In genomic region chr14:69654109-69654508, GRCh38 we compare ENCODE assay signal across 9 cellular contexts. TPM values are rescaled to one million over a fixed set of nuclear protein-coding genes. Genes with fewer than 3 reads are reported as not detected.
A peak's percentile ranks its signal among the peaks of the same experiment; 100 is the strongest.
DNase-seq lines count a peak whose midpoint lies in the region; ATAC-seq, FAIRE-seq and TF ChIP-seq lines count a peak whose summit lies in the region.
"Had no signal": no experiment of that assay in that cellular context is flagged by ENCODE, and none has a peak within 500 bp of the region (broad histone marks: within the 10 kb centered on the region; RNA-seq: fewer than 3 reads in every experiment).

No MANE protein-coding gene starts in this region.

- H2BK15ac ChIP-seq in neuronal stem cell (ENCODE audit: low read length), result no peak overlapping the region

- no peaks in the 10 kb centered on the region for H3K36me3 Mint-ChIP-seq in IgD-negative memory B cell
- H3K36me3 Mint-ChIP-seq in chondrocyte (ENCODE audit: low read depth), result no peaks in the 10 kb centered on the region

- no peak overlapping the region for H2BK12ac ChIP-seq in neuronal stem cell (ENCODE audit: low read length)

- 14% methylated on average over 3 of the region's 3 CpGs for WGBS in A549 (ENCODE audit: missing lambda C conversion rate)
- no CpG with 5 or more reads among the region's 3 CpGs for WGBS in neuronal stem cell (ENCODE audit: extremely low coverage in 2 of 2, insufficient read length in 2 of 2, insufficient replicate concordance in 1 of 2), 2 donors

- DNase-seq in A549 (ENCODE audit: low read depth in 1 of 2, low spot score in 1 of 2), result peak in 1 of 2 experiments; percentile 54
- DNase-seq in chondrocyte (ENCODE audit: low spot score), result no peak
- no peak for DNase-seq in neuronal stem cell (ENCODE audit: low spot score)
- DNase-seq in vagina (ENCODE audit: extremely low spot score in 2 of 2), result no peak

- no peak overlapping the region for H3K4ac ChIP-seq in neuronal stem cell (ENCODE audit: low read length)

- H2BK120ac ChIP-seq in neuronal stem cell (ENCODE audit: low read depth, low read length), result no peak overlapping the region

- H3K4me2 ChIP-seq in A549 (peak overlapping the region; percentile 46), neuronal stem cell (ENCODE audit: insufficient read depth, low read length, poor library complexity, severe bottlenecking) (no peak overlapping the region)

- no peak for FAIRE-seq in A549 (lab: Jason Lieb, UNC)
- FAIRE-seq: endometrium had no signal

- H3K14ac ChIP-seq in neuronal stem cell (ENCODE audit: low read length), result no peak overlapping the region

- TF ChIP-seq CTCF in A549 (IDR thresholded peaks at IDR 0.05), result no peak
- no peak for TF ChIP-seq CTCF in chondrocyte (IDR thresholded peaks at IDR 0.05)
- TF ChIP-seq CTCF in vagina (IDR thresholded peaks at IDR 0.05), result no peak

- H2BK5ac ChIP-seq in neuronal stem cell (ENCODE audit: low read length), result no peak overlapping the region

- TF ChIP-seq POLR2A in A549 (IDR thresholded peaks at IDR 0.05; ENCODE audit: low read length) (no peak), vagina (IDR thresholded peaks at IDR 0.05) (no peak)

- no peak overlapping the region for H3K23ac ChIP-seq in neuronal stem cell (ENCODE audit: low read depth, low read length, poor library complexity)

- H3K79me1 ChIP-seq in neuronal stem cell (ENCODE audit: low read depth, low read length), result no peaks in the 10 kb centered on the region

- TF ChIP-seq RAD21 in A549 (conservative IDR thresholded peaks at IDR 0.05 in 1 of 2, IDR thresholded peaks at IDR 0.05 in 1 of 2), result no peak

- H3K9me3 Mint-ChIP-seq in IgD-negative memory B cell (no peaks in the 10 kb centered on the region), chondrocyte (ENCODE audit: low read depth) (no peaks in the 10 kb centered on the region)

- H3K4me1 ChIP-seq in A549 (peaks cover 77% of the 10 kb centered on the region), mucosa of rectum (ENCODE audit: control insufficient read depth in 2 of 2, insufficient read depth in 2 of 2, low read length in 2 of 2) (peaks cover 69% of the 10 kb centered on the region in 2 donors), neuronal stem cell (ENCODE audit: control insufficient read depth in 2 of 2, insufficient read depth in 1 of 2, low read depth in 1 of 2, low read length in 2 of 2) (peaks cover 25 to 26% of the 10 kb centered on the region in 2 donors), vagina (peaks cover 81% of the 10 kb centered on the region)

- no peaks in the 10 kb centered on the region for H3K27me3 Mint-ChIP-seq in IgD-negative memory B cell
- no peaks in the 10 kb centered on the region for H3K27me3 Mint-ChIP-seq in chondrocyte (ENCODE audit: low read depth)

- H3K27ac ChIP-seq in A549 (no peak overlapping the region), mucosa of rectum (ENCODE audit: low read depth in 2 of 2, low read length in 2 of 2) (peak overlapping the region; percentile 82 to 85), neuronal stem cell (replicated peaks; ENCODE audit: low read length) (no peak overlapping the region), vagina (no peak overlapping the region)

- H2AK5ac ChIP-seq in neuronal stem cell (ENCODE audit: low read depth, low read length), result no peak overlapping the region

- H3K4me3 ChIP-seq in A549, result no peak overlapping the region
- peak overlapping the region in 1 of 2 donors; percentile 34 for H3K4me3 ChIP-seq in mucosa of rectum (ENCODE audit: low read length in 2 of 2)
- no peak overlapping the region for H3K4me3 ChIP-seq in neuronal stem cell (ENCODE audit: low read length in 2 of 2)
- H3K4me3 ChIP-seq in vagina, result no peak overlapping the region

- no peak for TF ChIP-seq EP300 in A549 (IDR thresholded peaks at IDR 0.05)

- CTCF ChIA-PET in A549 (lab: Yijun Ruan, JAX), result interaction anchor here (1.0 kb wide), 1 partner anchor 73 kb away, joined by 4 read pairs; no protein-coding TSS in a partner anchor

- H3K18ac ChIP-seq in neuronal stem cell (ENCODE audit: low read length), result no peak overlapping the region

- intact Hi-C loops in vagina (cut with DNase I), result no loop called here

- no peak overlapping the region for H4K8ac ChIP-seq in neuronal stem cell (ENCODE audit: low read depth, low read length)

- no peak overlapping the region for H4K91ac ChIP-seq in neuronal stem cell (ENCODE audit: low read depth, low read length, poor library complexity)

- H3K27ac Mint-ChIP-seq in IgD-negative memory B cell (peak overlapping the region; percentile 88 to 99 (median 95)), chondrocyte (ENCODE audit: unreplicated experiment) (peak overlapping the region; percentile 57)

- H3K27me3 ChIP-seq in mucosa of rectum (ENCODE audit: control insufficient read depth in 2 of 2, insufficient read depth in 2 of 2, low read length in 2 of 2) (no peaks in the 10 kb centered on the region), neuronal stem cell (ENCODE audit: control insufficient read depth in 3 of 3, insufficient read depth in 3 of 3, low read depth in 1 of 3, low read length in 3 of 3) (no peaks in the 10 kb centered on the region), vagina (no peaks in the 10 kb centered on the region)

- ATAC-seq in A549 (peak; percentile 45 to 57; a peak in 3 of 6 replicates), GM18858 (IDR thresholded peaks at IDR 0.05; ENCODE audit: unreplicated experiment) (no peak), HG02623 (IDR thresholded peaks at IDR 0.05; ENCODE audit: unreplicated experiment) (no peak)

- POLR2A ChIA-PET in A549 (lab: Yijun Ruan, JAX), result no interaction called here

- peaks cover 71 to 74% (median 71%) of the 10 kb centered on the region in 3 donors for H3K4me1 Mint-ChIP-seq in IgD-negative memory B cell
- H3K4me1 Mint-ChIP-seq in chondrocyte (ENCODE audit: low read depth), result peaks cover 86% of the 10 kb centered on the region

- no peaks in the 10 kb centered on the region for H3K36me3 ChIP-seq in mucosa of rectum (ENCODE audit: control insufficient read depth in 2 of 2, insufficient read depth in 2 of 2, low read length in 2 of 2)
- H3K36me3 ChIP-seq in neuronal stem cell (replicated peaks in 1 of 2; ENCODE audit: control insufficient read depth in 2 of 2, insufficient read depth in 2 of 2, low read length in 2 of 2), result peaks cover 0 to 6% of the 10 kb centered on the region in 2 donors
- no peaks in the 10 kb centered on the region for H3K36me3 ChIP-seq in vagina

- H3K9me3 ChIP-seq in A549 (no peaks in the 10 kb centered on the region), mucosa of rectum (ENCODE audit: control insufficient read depth in 2 of 2, low read length in 2 of 2) (no peaks in the 10 kb centered on the region), neuronal stem cell (replicated peaks in 1 of 2; ENCODE audit: control insufficient read depth in 2 of 2, insufficient read depth in 1 of 2, low read depth in 1 of 2, low read length in 2 of 2) (no peaks in the 10 kb centered on the region), vagina (no peaks in the 10 kb centered on the region)

- H3K9ac ChIP-seq in mucosa of rectum (ENCODE audit: low read depth in 1 of 2, low read length in 2 of 2) (peak overlapping the region in 1 of 2 donors; percentile 26), neuronal stem cell (ENCODE audit: low read depth, low read length, poor library complexity) (no peak overlapping the region)

- H3K4me3 Mint-ChIP-seq in IgD-negative memory B cell (peak overlapping the region in 3 of 4 donors; percentile 9 to 70 (median 63)), chondrocyte (ENCODE audit: unreplicated experiment) (no peak overlapping the region)

- no peak overlapping the region for H2AFZ ChIP-seq in neuronal stem cell (ENCODE audit: low read length)

TF ChIP-seq in A549, 52 proteins besides CTCF, POLR2A, EP300 and RAD21:
- TF ChIP-seq BHLHE40 (IDR thresholded peaks at IDR 0.05; ENCODE audit: low read depth, low read length), result no peak
- TF ChIP-seq ELK1 (IDR thresholded peaks at IDR 0.05; ENCODE audit: low read depth, low read length), result no peak
- TF ChIP-seq PBX3 (IDR thresholded peaks at IDR 0.05), result no peak
- no peak for TF ChIP-seq FOXS1 (CRISPR knock-in tag; IDR thresholded peaks at IDR 0.05)
- no peak for TF ChIP-seq CHD2 (IDR thresholded peaks at IDR 0.05; ENCODE audit: low read length, partially characterized antibody)
TF ChIP-seq in A549: peak in this region for 0.

RNA-seq across cellular contexts. Expression of gene SUSD6, which starts 42.7 kb away (rescaled TPM):
- 7.0 and 7.9 TPM in 2 replicates for polyA plus RNA-seq in A549 (2011; rRNA removed)
- 2.3 and 3.3 TPM in 2 replicates for polyA plus RNA-seq in A549 (2012; cell fraction: cytosol; rRNA removed)
- polyA plus RNA-seq in A549 (2012; cell fraction: nucleus; rRNA removed), result 6.9 and 7.5 TPM in 2 replicates
- polyA plus RNA-seq in A549 (2017; fragmentation: RNase III; extraction: RNeasy Plus Mini Kit Qiagen cat#74134 plus additional on column Dnase treatment), result 4.3 to 4.5 TPM (median 4.5 TPM) in 3 replicates
- 8.7 and 9.1 TPM in 2 replicates for polyA minus RNA-seq in A549 (2011; rRNA and poly(A)+ RNA removed)
- 14.3 TPM for polyA plus RNA-seq in IgD-negative memory B cell
- 49.1 to 51.6 TPM (median 49.3 TPM) in 3 replicates for total RNA-seq in chondrocyte
- polyA plus RNA-seq in neuronal stem cell (2013, experiment 1 of 2), result 5.6 TPM
- polyA plus RNA-seq in neuronal stem cell (2013, experiment 2 of 2), result 5.6 TPM
- total RNA-seq in vagina, result 36.6 TPM

Comparison
In these comparisons a context has a peak if more than half of its experiments do, and no peak if none do; other contexts are left out.
1. ATAC-seq: peak in A549 (2 of 2); none in GM18858 (single experiment) and HG02623 (single experiment).
2. H3K27ac ChIP-seq: peak in mucosa of rectum (2 of 2); none in A549 (0 of 2), neuronal stem cell (single experiment) and vagina (single experiment).